Comparison of ENCODE assay signal across 9 cellular contexts in the genomic region with DNA sequence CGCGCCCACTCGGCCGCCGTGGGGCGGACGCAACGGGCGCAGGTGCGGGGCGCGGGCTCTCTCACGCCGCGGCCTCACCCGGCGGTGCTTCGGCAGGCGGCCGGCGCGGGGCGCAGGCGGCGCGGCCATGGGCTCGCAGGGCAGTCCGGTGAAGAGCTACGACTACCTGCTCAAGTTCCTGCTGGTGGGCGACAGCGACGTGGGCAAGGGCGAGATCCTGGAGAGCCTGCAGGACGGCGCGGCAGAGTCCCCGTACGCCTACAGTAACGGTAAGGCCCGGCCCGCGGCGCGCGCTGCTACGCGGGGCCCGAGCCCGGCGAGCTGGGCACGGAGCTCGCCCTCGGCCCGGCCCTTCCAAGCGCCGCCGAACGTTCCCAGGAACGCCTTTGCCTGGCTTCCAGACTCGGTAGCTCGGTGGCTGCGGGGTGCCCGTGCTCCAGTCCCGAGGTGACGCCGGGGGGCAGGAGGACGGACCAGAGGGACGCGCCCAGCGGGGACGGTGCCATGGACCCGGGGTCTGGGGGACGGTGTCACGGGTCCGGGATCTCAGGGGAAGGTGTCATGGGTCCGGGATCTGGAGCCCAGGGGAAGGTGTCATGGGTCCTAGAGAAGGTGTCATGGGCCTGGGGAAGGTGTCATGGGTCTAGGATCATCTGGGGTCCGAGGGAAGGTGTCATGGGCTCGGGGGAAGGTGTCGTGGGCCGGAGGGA. TPM values are rescaled to one million over a fixed set of nuclear protein-coding genes. Genes with fewer than 3 reads are reported as not detected.
DNase-seq lines count a peak whose midpoint lies in the region; ATAC-seq and TF ChIP-seq lines count a peak whose summit lies in the region.
"Had no signal": no experiment of that assay in that cellular context is flagged by ENCODE, and none has a peak within 500 bp of the region (broad histone marks: within the 10 kb centered on the region; RNA-seq: fewer than 3 reads in every experiment).

No MANE protein-coding gene starts in this region.

- peaks cover 76% of the 10 kb centered on the region for H3K4me1 Mint-ChIP-seq in brain

- H3K36me3 Mint-ChIP-seq in brain: no peaks in the 10 kb centered on the region

- H3K27me3 Mint-ChIP-seq in brain: peaks cover 5% of the 10 kb centered on the region

- H3K4me3 Mint-ChIP-seq in brain: peak overlapping the region; percentile 88 to 95 (median 91)

- TF ChIP-seq CTCF in HL-60 (IDR thresholded peaks at IDR 0.05; ENCODE audit: insufficient read depth, low read length): no peak
- no peak for TF ChIP-seq CTCF in brain (conservative IDR thresholded peaks at IDR 0.05)

- no peaks in the 10 kb centered on the region for H3K36me3 ChIP-seq in urinary bladder (ENCODE audit: insufficient read depth)

- H3K27ac ChIP-seq in HL-60 (replicated peaks) (peak overlapping the region; percentile 67), urinary bladder (ENCODE audit: low read depth) (peak overlapping the region; percentile 78)

- H3K4me3 ChIP-seq in HL-60 (replicated peaks; ENCODE audit: insufficient read depth, low read length): peak overlapping the region; percentile 87
- H3K4me3 ChIP-seq in urinary bladder (ENCODE audit: low read depth, low read length): peak overlapping the region; percentile 72

- 2% methylated on average over 80 of the region's 80 CpGs for WGBS in urinary bladder

- no peaks in the 10 kb centered on the region for H3K4me1 ChIP-seq in urinary bladder (ENCODE audit: insufficient read depth)

- ATAC-seq in HG03378 (IDR thresholded peaks at IDR 0.05; ENCODE audit: unreplicated experiment) (no peak), GM21528 (IDR thresholded peaks at IDR 0.05; ENCODE audit: low FRiP score, unreplicated experiment) (no peak)

- peak; percentile 55 for DNase-seq in EH (ENCODE audit: low read depth)
- no peak for DNase-seq in HL-60 (ENCODE audit: low read depth in 1 of 2, low spot score in 1 of 2)
- peak; percentile 63 to 73 for DNase-seq in lung microvascular endothelial cell (ENCODE audit: low read depth in 2 of 2)
- DNase-seq in SIG-M5 treated with dmso at 0.1 percent for 504 hours (lab: John Stamatoyannopoulos, UW; ENCODE audit: unreplicated experiment): no peak

- no peaks in the 10 kb centered on the region for H3K9me3 Mint-ChIP-seq in brain

- H3K27me3 ChIP-seq in HL-60 (ENCODE audit: insufficient read depth, poor library complexity, severe bottlenecking): no peaks in the 10 kb centered on the region

- peak overlapping the region; percentile 86 to 95 (median 91) for H3K27ac Mint-ChIP-seq in brain

RNA-seq across cellular contexts. Expression of gene RAB40C, which starts 0.5 kb away (rescaled TPM):
- polyA plus RNA-seq in brain (ENCODE audit: insufficient read depth, low read depth, low replicate concordance) (41.1 TPM), urinary bladder (30.9 TPM)
- total RNA-seq in lung microvascular endothelial cell (6.8 and 10.9 TPM in 2 replicates), urinary bladder (6.9 TPM)

RNA-seq across cellular contexts. Expression of gene PIGQ, which starts 20.6 kb away (rescaled TPM):
- 75.8 TPM for polyA plus RNA-seq in brain (ENCODE audit: insufficient read depth, low read depth, low replicate concordance)
- total RNA-seq in lung microvascular endothelial cell: 14.2 and 20.2 TPM in 2 replicates
- 11.8 TPM for total RNA-seq in urinary bladder
- 39.0 TPM for polyA plus RNA-seq in urinary bladder

RNA-seq across cellular contexts. Expression of gene NHLRC4, which starts 23.5 kb away (rescaled TPM):
- polyA plus RNA-seq in brain (ENCODE audit: insufficient read depth, low read depth, low replicate concordance): 0.36 TPM
- 2.0 and 2.4 TPM in 2 replicates for total RNA-seq in lung microvascular endothelial cell
- 1.0 TPM for total RNA-seq in urinary bladder
- polyA plus RNA-seq in urinary bladder: 1.8 TPM

RNA-seq across cellular contexts. Expression of gene PRR35, which starts 30.1 kb away (rescaled TPM):
- polyA plus RNA-seq in brain (ENCODE audit: insufficient read depth, low read depth, low replicate concordance) (not detected), urinary bladder (not detected)
- total RNA-seq in lung microvascular endothelial cell (not detected in 2 replicates), urinary bladder (not detected)
- total RNA-seq: activated CD8-positive, alpha-beta memory T cell treated with anti-CD3 and anti-CD28 coated beads for 36 hours had no signal

RNA-seq across cellular contexts. Expression of gene WFIKKN1, which starts 40.5 kb away (rescaled TPM):
- polyA plus RNA-seq in brain (ENCODE audit: insufficient read depth, low read depth, low replicate concordance): 1.4 TPM
- total RNA-seq in lung microvascular endothelial cell: under 0.01 and 0.20 TPM in 2 replicates
- total RNA-seq in urinary bladder: 0.37 TPM
- polyA plus RNA-seq in urinary bladder: 0.30 TPM

Comparison
In these comparisons a context has a peak if more than half of its experiments do, and no peak if none do; other contexts are left out.
1. DNase-seq: peak in EH (single experiment) and lung microvascular endothelial cell (2 of 2); none in HL-60 (0 of 2) and SIG-M5 treated with dmso at 0.1 percent for 504 hours (single experiment).